ENCODE assay signal across 9 cellular contexts in the genomic region with DNA sequence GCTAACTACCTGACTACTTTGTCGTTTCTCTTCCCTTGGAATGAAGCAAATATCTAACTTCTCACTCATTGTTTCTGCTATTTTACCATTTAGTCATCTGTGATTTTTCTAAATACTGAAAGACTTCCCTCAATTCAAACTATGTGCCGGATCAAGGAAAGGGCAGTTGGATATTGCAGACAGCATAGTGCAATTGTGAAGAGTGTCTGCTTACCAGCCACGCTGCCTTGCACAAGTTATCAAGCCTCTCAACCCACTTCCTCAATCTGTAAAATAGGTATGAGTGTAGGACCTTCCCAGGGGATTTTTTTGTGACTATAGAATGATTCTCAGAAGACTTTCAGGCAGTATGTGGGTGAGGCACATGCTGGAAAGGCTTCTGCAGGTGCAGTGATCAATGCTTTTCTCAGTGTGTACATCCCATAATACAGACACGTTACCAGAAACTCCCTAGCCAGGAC. TPM values are rescaled to one million over a fixed set of nuclear protein-coding genes. Genes with fewer than 3 reads are reported as not detected.
DNase-seq lines count a peak whose midpoint lies in the region; ATAC-seq and TF ChIP-seq lines count a peak whose summit lies in the region.
"Had no signal": no experiment of that assay in that cellular context is flagged by ENCODE, and none has a peak within 500 bp of the region (broad histone marks: within the 10 kb centered on the region; RNA-seq: fewer than 3 reads in every experiment).

No MANE protein-coding gene starts in this region.

- H3K9me3 ChIP-seq in Panc1 (ENCODE audit: control insufficient read depth, insufficient read depth, low read depth, low read length), result no peaks in the 10 kb centered on the region
- H3K9me3 ChIP-seq: pancreas had no signal

- POLR2A ChIA-PET in Panc1 (lab: Charles Lee), result interaction anchor here (0.6 kb wide), 1 partner anchor 58 kb away, joined by 6 read pairs; no protein-coding TSS in a partner anchor

- H3K27me3 ChIP-seq in Panc1 (ENCODE audit: control insufficient read depth, insufficient read depth, low read length), result no peaks in the 10 kb centered on the region
- H3K27me3 ChIP-seq: pancreas had no signal

- CTCF ChIA-PET in Panc1 (lab: Charles Lee), result no interaction called here

- no peaks in the 10 kb centered on the region for H3K36me3 Mint-ChIP-seq in naive B cell

- H3K9me3 Mint-ChIP-seq in naive B cell, result no peaks in the 10 kb centered on the region

- BruUV-seq in Panc1 (replicated peaks; lab: Mats Ljungman, UMichigan), result no TSS peak

- TF ChIP-seq CTCF in Panc1 (IDR thresholded peaks at IDR 0.05), result no peak

- peak overlapping the region; percentile 36 to 48; a peak in 2 of 4 replicates for H3K4me3 ChIP-seq in Panc1 (ENCODE audit: low read depth in 2 of 2, low read length in 2 of 2)
- H3K4me3 ChIP-seq: pancreas had no signal

- peak overlapping the region; percentile 100 for H3K27ac ChIP-seq in Panc1 (ENCODE audit: low read length)

- no peaks in the 10 kb centered on the region for H3K36me3 ChIP-seq in Panc1 (ENCODE audit: control insufficient read depth, insufficient read depth, low read length)
- H3K36me3 ChIP-seq: pancreas had no signal

- peak overlapping the region in 1 of 6 donors; percentile 52 for H3K27ac Mint-ChIP-seq in naive B cell

- H3K27me3 Mint-ChIP-seq in naive B cell, result peaks cover 15 to 21% (median 19%) of the 10 kb centered on the region in 3 donors

- no peak overlapping the region for H3K4me3 Mint-ChIP-seq in naive B cell

- peaks cover 7 to 15% (median 14%) of the 10 kb centered on the region in 3 donors for H3K4me1 Mint-ChIP-seq in naive B cell

- intact Hi-C loops in Panc1 (cut with micrococcal nuclease; ENCODE audit: unreplicated experiment), result loop anchor here (5.0 kb wide), 1 partner anchor 51 kb away; no protein-coding TSS in a partner anchor

- peaks cover 97% of the 10 kb centered on the region for H3K4me1 ChIP-seq in Panc1 (ENCODE audit: control insufficient read depth, insufficient read depth, low read length)

- in situ Hi-C loops in Panc1 (cut with HindIII; ENCODE audit: low pct_unique_long_range_greater_than_20kb, low sequenced_read_pairs) (no loop called here), KBM-7 (cut with MboI; ENCODE audit: low pct_unique_long_range_greater_than_20kb, low sequenced_read_pairs) (no loop called here)

- DNase-seq in NCI-H1436 (lab: John Stamatoyannopoulos, UW) (peak; percentile 25), NCI-H1436 treated with DMSO at 0.1 percent for 48 hours (lab: John Stamatoyannopoulos, UW) (no peak), Panc1 (ENCODE audit: low read depth, low spot score) (no peak), naive B cell (no peak), KBM-7 (no peak)
- no peak for DNase-seq in stimulated activated CD4-positive, alpha-beta T cell treated with anti-CD3 and anti-CD28 coated beads, Interleukin-2, amount 100 ng/mL, for 24 hours
- DNase-seq in activated CD4-positive, alpha-beta T cell treated with anti-CD3 and anti-CD28 coated beads, Interleukin-2, amount 50 U/mL, for 1 hour, result no peak

- peak; percentile 74 for ATAC-seq in HG02610 (IDR thresholded peaks at IDR 0.05; ENCODE audit: unreplicated experiment)
- peak; percentile 6; the same call in 1 of the 2 replicates for ATAC-seq in Panc1
- ATAC-seq in naive B cell (ENCODE audit: low read depth in 2 of 2), result peak; percentile 45 to 53

RNA-seq across cellular contexts. Expression of a gene that starts 54.3 kb away (rescaled TPM):
- 156 TPM for total RNA-seq in Panc1 (2021; ENCODE audit: unreplicated experiment)
- polyA plus RNA-seq in Panc1 (2012; ENCODE audit: insufficient read length), result 68.6 TPM
- polyA plus RNA-seq in naive B cell (ENCODE audit: low read depth in 6 of 6), result not detected

Comparison
In these comparisons a context has a peak if more than half of its experiments do, and no peak if none do; other contexts are left out.
1. ATAC-seq: peak in every context shown above with its lines; median percentile 74 in HG02610; 49 in naive B cell; 6 in Panc1.